In genomic region chr1:214330240-214330639, GRCh38 we compare ENCODE assay signal across 26 cellular contexts. TPM values are rescaled to one million over a fixed set of nuclear protein-coding genes. Genes with fewer than 3 reads are reported as not detected.
A peak's percentile ranks its signal among the peaks of the same experiment; 100 is the strongest.
DNase-seq lines count a peak whose midpoint lies in the region; ATAC-seq and TF ChIP-seq lines count a peak whose summit lies in the region.
"Had no signal": no experiment of that assay in that cellular context is flagged by ENCODE, and none has a peak within 500 bp of the region (broad histone marks: within the 10 kb centered on the region; RNA-seq: fewer than 3 reads in every experiment).

No MANE protein-coding gene starts in this region.

- H3K36me3 ChIP-seq in heart left ventricle (peaks cover 0 to 78% (median 43%) of the 10 kb centered on the region in 9 donors), esophagus squamous epithelium (peaks cover 0 to 40% (median 0%) of the 10 kb centered on the region in 3 donors), ovary (no peaks in the 10 kb centered on the region)

- WGBS in heart left ventricle, 4 donors = 89 to 93% (median 91%) methylated on average over 3 of the region's 3 CpGs
- WGBS in esophagus squamous epithelium, 2 donors = 50 to 52% methylated on average over 3 of the region's 3 CpGs
- 70 to 76% (median 75%) methylated on average over 3 of the region's 3 CpGs for WGBS in ovary, 3 donors

- H3K27ac Mint-ChIP-seq in progenitor cell of endocrine pancreas = peak overlapping the region; percentile 79
- H3K27ac Mint-ChIP-seq: B cell, IgD-negative memory B cell had no signal

- H3K27me3 ChIP-seq in heart left ventricle = no peaks in the 10 kb centered on the region
- no peaks in the 10 kb centered on the region for H3K27me3 ChIP-seq in esophagus squamous epithelium
- H3K27me3 ChIP-seq in ovary = no peaks in the 10 kb centered on the region

- TF ChIP-seq CTCF in heart left ventricle (IDR thresholded peaks at IDR 0.05) = no peak
- TF ChIP-seq CTCF in esophagus squamous epithelium (IDR thresholded peaks at IDR 0.05) = no peak
- TF ChIP-seq CTCF in progenitor cell of endocrine pancreas (IDR thresholded peaks at IDR 0.05; ENCODE audit: unreplicated experiment) = no peak
- TF ChIP-seq CTCF in ovary (IDR thresholded peaks at IDR 0.05) = no peak

- no peak for TF ChIP-seq POLR2A in heart left ventricle (IDR thresholded peaks at IDR 0.05)
- TF ChIP-seq POLR2A in esophagus squamous epithelium (IDR thresholded peaks at IDR 0.05) = no peak
- TF ChIP-seq POLR2A in ovary (IDR thresholded peaks at IDR 0.05) = no peak

- peaks cover 22% of the 10 kb centered on the region for H3K4me1 Mint-ChIP-seq in progenitor cell of endocrine pancreas (ENCODE audit: low read depth)

- H3K27me3 Mint-ChIP-seq in progenitor cell of endocrine pancreas = no peaks in the 10 kb centered on the region
- H3K27me3 Mint-ChIP-seq: B cell; CD8-positive, alpha-beta memory T cell; IgD-negative memory B cell had no signal

- H3K9me3 ChIP-seq in heart left ventricle (no peaks in the 10 kb centered on the region), esophagus squamous epithelium (no peaks in the 10 kb centered on the region), ovary (no peaks in the 10 kb centered on the region)

- H3K4me3 Mint-ChIP-seq in progenitor cell of endocrine pancreas (ENCODE audit: low read depth) = peak overlapping the region; percentile 19
- H3K4me3 Mint-ChIP-seq: B cell; CD8-positive, alpha-beta memory T cell; IgD-negative memory B cell had no signal

- H3K4me1 ChIP-seq in heart left ventricle (peaks cover 0 to 50% (median 15%) of the 10 kb centered on the region in 12 donors), esophagus squamous epithelium (peaks cover 12 to 45% (median 25%) of the 10 kb centered on the region in 3 donors), ovary (ENCODE audit: insufficient read depth) (peaks cover 1% of the 10 kb centered on the region)

- H3K4me3 ChIP-seq in heart left ventricle = no peak overlapping the region
- H3K4me3 ChIP-seq in esophagus squamous epithelium = no peak overlapping the region
- H3K4me3 ChIP-seq in ovary = no peak overlapping the region

- H3K9me3 Mint-ChIP-seq in progenitor cell of endocrine pancreas (ENCODE audit: low read depth) = no peaks in the 10 kb centered on the region
- H3K9me3 Mint-ChIP-seq: CD8-positive, alpha-beta memory T cell; IgD-negative memory B cell had no signal

- ATAC-seq in heart left ventricle (no peak), HG03354 (IDR thresholded peaks at IDR 0.05; ENCODE audit: poor library complexity, severe bottlenecking, unreplicated experiment) (no peak)
- ATAC-seq: HCT116, Panc1 had no signal

- peaks cover 15% of the 10 kb centered on the region for H3K36me3 Mint-ChIP-seq in progenitor cell of endocrine pancreas (ENCODE audit: insufficient read depth)

- TF ChIP-seq EP300 in ovary (IDR thresholded peaks at IDR 0.05) = no peak

- peak overlapping the region in 9 of 12 donors; percentile 18 to 81 (median 63) for H3K27ac ChIP-seq in heart left ventricle
- H3K27ac ChIP-seq in esophagus squamous epithelium = peak overlapping the region; percentile 18 to 74 (median 66)
- H3K27ac ChIP-seq in ovary = no peak overlapping the region
- H3K27ac ChIP-seq: 22Rv1, C4-2B, HL-60, KMS-11, RWPE1 had no signal

- DNase-seq in heart left ventricle = no peak
- no peak for DNase-seq in cardiac septum (ENCODE audit: low spot score)
- DNase-seq in esophagus squamous epithelium (lab: John Stamatoyannopoulos, UW) = no peak
- DNase-seq in progenitor cell of endocrine pancreas (ENCODE audit: low spot score, unreplicated experiment) = no peak
- no peak for DNase-seq in NCI-H1092 treated with DMSO at 0.1 percent for 48 hours (lab: John Stamatoyannopoulos, UW)
- no peak for DNase-seq in ovary
- DNase-seq: Calu3; CD8-positive, alpha-beta memory T cell; DND-41; MM.1S; NCI-H1417; NCI-H1694 treated with DMSO at 0.1 percent for 48 hours; NCI-H2081; NCI-H2227 treated with DMSO at 0.1 percent for 48 hours; NCI-H526 treated with DMSO at 0.1 percent for 48 hours; SHP77 treated with DMSO at 0.1 percent for 48 hours had no signal

- intact Hi-C loops in heart left ventricle (cut with DNase I) (loop anchor here in 7 of 10 donors (2.0 to 10.0 kb wide), 7 partner anchors 51 to 1195 kb away; partner anchors contain the start of gene PTPN14 (in 3 of the 7)), cardiac septum (cut with DNase I) (loop anchor here (5.0 kb wide), 2 partner anchors 42 to 222 kb away; partner anchors contain the start of gene PTPN14), esophagus squamous epithelium (cut with DNase I) (loop anchor here (5.0 kb wide), 1 partner anchor 257 kb away; no protein-coding TSS in a partner anchor), ovary (cut with DNase I) (loop anchor here in 2 of 4 donors (5.0 to 10.0 kb wide), 2 partner anchors 255 to 257 kb away; no protein-coding TSS in a partner anchor)

RNA-seq across cellular contexts. Expression of gene SMYD2, which starts 49.3 kb away (rescaled TPM):
- total RNA-seq in heart left ventricle (100 to 1,000 TPM; 204 to 406 (median 342) TPM), cardiac septum (445 TPM), esophagus squamous epithelium (10 to 100 TPM; 19.0 to 35.5 (median 30.4) TPM), progenitor cell of endocrine pancreas (46.8 and 47.8 TPM in 2 replicates), ovary (10 to 100 TPM; 15.0 to 29.8 (median 17.2) TPM)
- polyA plus RNA-seq in heart left ventricle (100 to 1,000 TPM; 157 to 194 TPM), ovary (10 to 100 TPM; 14.6 to 50.3 TPM)

Comparison
In these comparisons a context has a peak if more than half of its experiments do, and no peak if none do; other contexts are left out.
1. H3K27ac ChIP-seq: peak in heart left ventricle (9 of 12) and esophagus squamous epithelium (4 of 4); none in ovary (0 of 2).